ENCODE assay signal across 11 cellular contexts in the genomic region with DNA sequence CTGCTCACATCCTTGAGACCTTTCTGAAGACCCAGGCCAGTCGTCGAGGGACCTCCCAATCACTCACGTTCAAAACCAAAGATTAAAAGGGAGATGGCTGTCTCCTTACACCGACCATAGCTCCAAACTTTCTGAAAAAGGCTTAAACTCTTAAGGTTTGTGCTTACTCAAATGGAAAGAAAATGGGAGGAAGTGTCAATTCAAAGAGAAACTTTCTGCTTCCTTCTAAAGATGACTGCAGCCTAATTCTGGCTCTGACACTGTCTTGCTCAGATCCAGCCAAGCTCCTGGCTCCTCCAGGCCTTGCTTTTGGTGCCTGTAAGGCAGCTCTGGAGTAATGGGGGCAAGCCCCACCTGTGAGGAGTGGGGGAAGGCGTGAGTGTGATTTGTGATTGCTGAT.
DNase-seq lines count a peak whose midpoint lies in the region; ATAC-seq and TF ChIP-seq lines count a peak whose summit lies in the region.
"Had no signal": no experiment of that assay in that cellular context is flagged by ENCODE, and none has a peak within 500 bp of the region (broad histone marks: within the 10 kb centered on the region; RNA-seq: fewer than 3 reads in every experiment).

No MANE protein-coding gene starts in this region.

- CTCF ChIA-PET in activated naive CD4-positive, alpha-beta T cell treated with anti-CD3 and anti-CD28 coated beads, Interleukin-2, amount 10 ng/mL, durations not matched to agents 7 days and 5 days (lab: Charles Lee) = interaction anchor here (0.7 to 8.2 kb wide), 5 partner anchors 57 to 378 kb away, joined by 3 to 110 read pairs (median 3); no protein-coding TSS in a partner anchor

- no peaks in the 10 kb centered on the region for H3K36me3 ChIP-seq in GM06990 (ENCODE audit: control insufficient read depth, insufficient read depth, low read length)
- H3K36me3 ChIP-seq: transverse colon had no signal

- no peaks in the 10 kb centered on the region for H3K27me3 ChIP-seq in GM06990 (replicated peaks; ENCODE audit: control insufficient read depth, insufficient read depth, low read length)
- H3K27me3 ChIP-seq: transverse colon had no signal

- H3K9me3 Mint-ChIP-seq in central memory CD8-positive, alpha-beta T cell = no peaks in the 10 kb centered on the region
- H3K9me3 Mint-ChIP-seq in activated naive CD4-positive, alpha-beta T cell treated with anti-CD3 and anti-CD28 coated beads, Interleukin-2, amount 10 ng/mL, durations not matched to agents 7 days and 5 days = no peaks in the 10 kb centered on the region

- H3K4me3 Mint-ChIP-seq in central memory CD8-positive, alpha-beta T cell = no peak overlapping the region
- no peak overlapping the region for H3K4me3 Mint-ChIP-seq in activated naive CD4-positive, alpha-beta T cell treated with anti-CD3 and anti-CD28 coated beads, Interleukin-2, amount 10 ng/mL, durations not matched to agents 7 days and 5 days

- no peaks in the 10 kb centered on the region for H3K27me3 Mint-ChIP-seq in central memory CD8-positive, alpha-beta T cell
- H3K27me3 Mint-ChIP-seq in activated naive CD4-positive, alpha-beta T cell treated with anti-CD3 and anti-CD28 coated beads, Interleukin-2, amount 10 ng/mL, durations not matched to agents 7 days and 5 days = peaks cover 47% of the 10 kb centered on the region

- peak; percentile 57 for ATAC-seq in GM18909 (IDR thresholded peaks at IDR 0.05; ENCODE audit: poor library complexity, unreplicated experiment)
- ATAC-seq in HG03039 (IDR thresholded peaks at IDR 0.05; ENCODE audit: unreplicated experiment) = peak; percentile 41
- no peak for ATAC-seq in central memory CD8-positive, alpha-beta T cell (replicated peaks; ENCODE audit: extremely low read depth, poor library complexity, severe bottlenecking)

- H3K36me3 Mint-ChIP-seq in central memory CD8-positive, alpha-beta T cell (ENCODE audit: insufficient read depth) = no peaks in the 10 kb centered on the region
- H3K36me3 Mint-ChIP-seq in activated naive CD4-positive, alpha-beta T cell treated with anti-CD3 and anti-CD28 coated beads, Interleukin-2, amount 10 ng/mL, durations not matched to agents 7 days and 5 days = no peaks in the 10 kb centered on the region

- DNase-seq in GM06990 (ENCODE audit: extremely low read depth, insufficient read length) = peak; percentile 54
- no peak for DNase-seq in central memory CD8-positive, alpha-beta T cell (ENCODE audit: low spot score in 2 of 2)
- no peak for DNase-seq in UCSD-AML1 (lab: John Stamatoyannopoulos, UW; ENCODE audit: unreplicated experiment)
- no peak for DNase-seq in NCI-H2081 (lab: John Stamatoyannopoulos, UW)
- no peak for DNase-seq in activated naive CD4-positive, alpha-beta T cell treated with anti-CD3 and anti-CD28 coated beads, Interleukin-2, amount 10 ng/mL, durations not matched to agents 7 days and 5 days
- no peak for DNase-seq in NCI-H526 (lab: John Stamatoyannopoulos, UW)
- DNase-seq: activated CD4-positive, CD25-positive, alpha-beta regulatory T cell; NCI-H226; transverse colon had no signal

- no peaks in the 10 kb centered on the region for H3K4me1 Mint-ChIP-seq in central memory CD8-positive, alpha-beta T cell
- peaks cover 11% of the 10 kb centered on the region for H3K4me1 Mint-ChIP-seq in activated naive CD4-positive, alpha-beta T cell treated with anti-CD3 and anti-CD28 coated beads, Interleukin-2, amount 10 ng/mL, durations not matched to agents 7 days and 5 days

- no peak for TF ChIP-seq CTCF in GM06990 (IDR thresholded peaks at IDR 0.05; ENCODE audit: insufficient read depth, low read length, poor library complexity, severe bottlenecking)

- H3K4me3 ChIP-seq in GM06990 (replicated peaks; ENCODE audit: low read depth, low read length) = no peak overlapping the region
- H3K4me3 ChIP-seq: transverse colon had no signal

- peak overlapping the region; percentile 82 for H3K27ac Mint-ChIP-seq in central memory CD8-positive, alpha-beta T cell (ENCODE audit: low read depth)
- H3K27ac Mint-ChIP-seq in activated naive CD4-positive, alpha-beta T cell treated with anti-CD3 and anti-CD28 coated beads, Interleukin-2, amount 10 ng/mL, durations not matched to agents 7 days and 5 days = no peak overlapping the region
